8 cellular contexts compared by ENCODE assay signal in genomic region chr10:95266674-95267095, GRCh38. TPM values are rescaled to one million over a fixed set of nuclear protein-coding genes. Genes with fewer than 3 reads are reported as not detected.
DNase-seq lines count a peak whose midpoint lies in the region; ATAC-seq and TF ChIP-seq lines count a peak whose summit lies in the region.

No MANE protein-coding gene starts in this region.

- CTCF ChIA-PET in AG04450 (lab: Charles Lee), result interaction anchor here (3.8 kb wide), 1 partner anchor 20 kb away, joined by 19 read pairs; no protein-coding TSS in a partner anchor
- CTCF ChIA-PET in activated CD8-positive, alpha-beta T cell treated with anti-CD3 and anti-CD28 coated beads for 36 hours (lab: Charles Lee), result interaction anchor here (1.0 to 1.8 kb wide), 2 partner anchors 20 to 23 kb away, joined by 4 to 5 read pairs; no protein-coding TSS in a partner anchor

- TF ChIP-seq CTCF in AG04450 (IDR thresholded peaks at IDR 0.05; ENCODE audit: low read depth, low read length) (no peak), Peyer's patch (IDR thresholded peaks at IDR 0.05) (no peak), fibroblast of mammary gland (conservative IDR thresholded peaks at IDR 0.05; ENCODE audit: control insufficient read depth, insufficient read depth, low read depth, low read length) (no peak), progenitor cell of endocrine pancreas (IDR thresholded peaks at IDR 0.05; ENCODE audit: unreplicated experiment) (no peak)
- no peak for TF ChIP-seq CTCF in activated CD8-positive, alpha-beta T cell treated with anti-CD3 and anti-CD28 coated beads for 36 hours (IDR thresholded peaks at IDR 0.05)

- H3K27me3 ChIP-seq in AG04450 (ENCODE audit: control insufficient read depth, insufficient read depth, low read length) (no peaks in the 10 kb centered on the region), Peyer's patch (no peaks in the 10 kb centered on the region)

- H3K36me3 Mint-ChIP-seq in progenitor cell of endocrine pancreas (ENCODE audit: insufficient read depth), result peaks cover 15% of the 10 kb centered on the region
- H3K36me3 Mint-ChIP-seq in activated CD8-positive, alpha-beta T cell treated with anti-CD3 and anti-CD28 coated beads for 36 hours (ENCODE audit: low read depth), result no peaks in the 10 kb centered on the region

- H3K9me3 ChIP-seq in AG04450 (ENCODE audit: control insufficient read depth, insufficient read depth, low read length) (no peaks in the 10 kb centered on the region), Peyer's patch (no peaks in the 10 kb centered on the region)

- no peak for TF ChIP-seq POLR2A in Peyer's patch (IDR thresholded peaks at IDR 0.05)

- peak overlapping the region; percentile 7 for H3K4me3 Mint-ChIP-seq in progenitor cell of endocrine pancreas (ENCODE audit: low read depth)
- H3K4me3 Mint-ChIP-seq in activated CD8-positive, alpha-beta T cell treated with anti-CD3 and anti-CD28 coated beads for 36 hours, result no peak overlapping the region

- H3K4me3 ChIP-seq in AG04450 (ENCODE audit: low read depth, low read length) (no peak overlapping the region), Peyer's patch (no peak overlapping the region), fibroblast of mammary gland (ENCODE audit: control insufficient read depth, low read depth, low read length) (no peak overlapping the region)

- POLR2A ChIA-PET in AG04450 (lab: Yijun Ruan, JAX), result no interaction called here
- POLR2A ChIA-PET in activated CD8-positive, alpha-beta T cell treated with anti-CD3 and anti-CD28 coated beads for 36 hours (lab: Charles Lee), result no interaction called here

- H3K27ac ChIP-seq in AG04450 (ENCODE audit: low read depth, low read length), result peak overlapping the region; percentile 62
- H3K27ac ChIP-seq in Peyer's patch, result peak overlapping the region; percentile 50 to 81 (median 74)

- no peaks in the 10 kb centered on the region for H3K9me3 Mint-ChIP-seq in progenitor cell of endocrine pancreas (ENCODE audit: low read depth)
- no peaks in the 10 kb centered on the region for H3K9me3 Mint-ChIP-seq in activated CD8-positive, alpha-beta T cell treated with anti-CD3 and anti-CD28 coated beads for 36 hours

- H3K27me3 Mint-ChIP-seq in progenitor cell of endocrine pancreas, result no peaks in the 10 kb centered on the region
- no peaks in the 10 kb centered on the region for H3K27me3 Mint-ChIP-seq in activated CD8-positive, alpha-beta T cell treated with anti-CD3 and anti-CD28 coated beads for 36 hours

- intact Hi-C loops in activated CD8-positive, alpha-beta T cell treated with anti-CD3 and anti-CD28 coated beads for 36 hours (cut with micrococcal nuclease), result no loop called here

- peaks cover 0 to 74% (median 0%) of the 10 kb centered on the region in 3 donors for H3K36me3 ChIP-seq in Peyer's patch

- DNase-seq in AG04450 (ENCODE audit: low read depth, low spot score) (no peak), Peyer's patch (no peak), fibroblast of mammary gland (ENCODE audit: low read depth) (peak; percentile 73), progenitor cell of endocrine pancreas (ENCODE audit: low spot score, unreplicated experiment) (no peak), NCI-H524 treated with DMSO at 0.1 percent for 48 hours (lab: John Stamatoyannopoulos, UW) (no peak)
- no peak for DNase-seq in activated CD8-positive, alpha-beta T cell treated with anti-CD3 and anti-CD28 coated beads for 36 hours

- H3K4me1 ChIP-seq in Peyer's patch, result peaks cover 0 to 43% (median 4%) of the 10 kb centered on the region in 4 donors

- H3K4me1 Mint-ChIP-seq in progenitor cell of endocrine pancreas (ENCODE audit: low read depth), result peaks cover 48% of the 10 kb centered on the region
- no peaks in the 10 kb centered on the region for H3K4me1 Mint-ChIP-seq in activated CD8-positive, alpha-beta T cell treated with anti-CD3 and anti-CD28 coated beads for 36 hours (ENCODE audit: low read depth)

- ATAC-seq in GM19035 (IDR thresholded peaks at IDR 0.05; ENCODE audit: unreplicated experiment), result peak; percentile 93
- peak; percentile 87 for ATAC-seq in HG03280 (IDR thresholded peaks at IDR 0.05; ENCODE audit: unreplicated experiment)
- ATAC-seq in activated CD8-positive, alpha-beta T cell treated with anti-CD3 and anti-CD28 coated beads for 36 hours, result no peak

- H3K27ac Mint-ChIP-seq in progenitor cell of endocrine pancreas, result peak overlapping the region; percentile 97
- no peak overlapping the region for H3K27ac Mint-ChIP-seq in activated CD8-positive, alpha-beta T cell treated with anti-CD3 and anti-CD28 coated beads for 36 hours

RNA-seq across cellular contexts. Expression of gene PDLIM1, which starts 24.1 kb away (rescaled TPM):
- 255 and 334 TPM in 2 replicates for polyA plus RNA-seq in AG04450 (2011; rRNA removed)
- 269 and 320 TPM in 2 replicates for polyA minus RNA-seq in AG04450 (2011; rRNA and poly(A)+ RNA removed)
- total RNA-seq in Peyer's patch (100 to 1,000 TPM; 180 to 351 (median 240) TPM), progenitor cell of endocrine pancreas (113 and 118 TPM in 2 replicates)
- 1 to 10 TPM in 1 of 2 experiments, under 1 TPM in 1; 0.74 to 1.1 TPM for total RNA-seq in activated CD8-positive, alpha-beta T cell treated with anti-CD3 and anti-CD28 coated beads for 36 hours

Comparison
In these comparisons a context has a peak if more than half of its experiments do, and no peak if none do; other contexts are left out.
1. RNA of gene PDLIM1, which starts 24.1 kb away (total RNA-seq): 180 to 351 TPM in Peyer's patch and 113 to 118 TPM in progenitor cell of endocrine pancreas; 0.74 to 1.1 TPM in activated CD8-positive, alpha-beta T cell treated with anti-CD3 and anti-CD28 coated beads for 36 hours; every median in the first group is over 10 times any median in the second.